In genomic region chr11:102637731-102638130, GRCh38 we compare ENCODE assay signal across 30 cellular contexts. TPM values are rescaled to one million over a fixed set of nuclear protein-coding genes. Genes with fewer than 3 reads are reported as not detected.
DNase-seq lines count a peak whose midpoint lies in the region; ATAC-seq and TF ChIP-seq lines count a peak whose summit lies in the region.
"Had no signal": no experiment of that assay in that cellular context is flagged by ENCODE, and none has a peak within 500 bp of the region (broad histone marks: within the 10 kb centered on the region; RNA-seq: fewer than 3 reads in every experiment).

No MANE protein-coding gene starts in this region.

- DNase-seq in HL-60 (ENCODE audit: low read depth in 1 of 2, low spot score in 1 of 2) = peak; percentile 5 to 27
- DNase-seq in MV-4-11 (lab: John Stamatoyannopoulos, UW) = peak; percentile 69
- DNase-seq in choroid plexus epithelial cell (ENCODE audit: low read depth) = peak; percentile 6
- peak; percentile 46 for DNase-seq in lung (ENCODE audit: low spot score)
- DNase-seq in NCI-H524 (lab: John Stamatoyannopoulos, UW) = no peak
- no peak for DNase-seq in T-helper 1 cell
- DNase-seq: activated CD4-positive, alpha-beta T cell treated with anti-CD3 and anti-CD28 coated beads, Interleukin-2, amount 50 U/mL, for 4 hours; activated CD8-positive, alpha-beta memory T cell treated with anti-CD3 and anti-CD28 coated beads, Interleukin-2, amount 50 U/mL, for 48 hours; activated effector memory CD4-positive, alpha-beta T cell treated with Interleukin-2 at 50 U/mL for 16 hours; AML-193; CD8-positive, alpha-beta memory T cell; effector CD8-positive, alpha-beta T cell; gastrocnemius medialis; HFFc6; kidney; mesenchymal stem cell; naive thymus-derived CD8-positive, alpha-beta T cell; NCI-H1694; NCI-H226; PC-3; SHP77 treated with DMSO at 0.1 percent for 48 hours; stimulated activated CD4-positive, alpha-beta T cell treated with anti-CD3 and anti-CD28 coated beads, Interleukin-12 subunit alpha, Interleukin-12 subunit beta, amount 100 ng/mL, for 4 hours; stomach; T-helper 2 cell had no signal

- H3K27ac ChIP-seq in HL-60 (replicated peaks) (no peak overlapping the region), lung (ENCODE audit: low read depth in 1 of 2, low read length in 1 of 2) (no peak overlapping the region)
- H3K27ac ChIP-seq: gastrocnemius medialis, right atrium auricular region, stomach, tibial nerve had no signal

- H3K27me3 ChIP-seq in HL-60 (ENCODE audit: insufficient read depth, poor library complexity, severe bottlenecking) = no peaks in the 10 kb centered on the region
- H3K27me3 ChIP-seq in lung (ENCODE audit: control insufficient read depth, insufficient read depth) = no peaks in the 10 kb centered on the region
- H3K27me3 ChIP-seq: gastrocnemius medialis, right atrium auricular region, stomach, tibial nerve had no signal

- H3K4me1 ChIP-seq in lung (ENCODE audit: control insufficient read depth in 2 of 2, insufficient read depth in 2 of 2, low read length in 2 of 2) = no peaks in the 10 kb centered on the region
- H3K4me1 ChIP-seq: gastrocnemius medialis, right atrium auricular region, tibial nerve had no signal

- TF ChIP-seq CTCF in HL-60 (IDR thresholded peaks at IDR 0.05; ENCODE audit: insufficient read depth, low read length) (no peak), choroid plexus epithelial cell (conservative IDR thresholded peaks at IDR 0.05; ENCODE audit: low read depth, low read length) (no peak), lung (IDR thresholded peaks at IDR 0.05; ENCODE audit: control extremely low read depth, extremely low read depth) (no peak)

- WGBS in lung, 2 donors = 56 to 66% methylated on average over 5 of the region's 5 CpGs

- no peaks in the 10 kb centered on the region for H3K9me3 ChIP-seq in lung (ENCODE audit: control insufficient read depth in 2 of 2, insufficient read depth in 1 of 2, low read length in 1 of 2)
- H3K9me3 ChIP-seq: gastrocnemius medialis, right atrium auricular region, stomach, tibial nerve had no signal

- ATAC-seq in lung (ENCODE audit: insufficient read depth, low FRiP score) = peak; percentile 27
- ATAC-seq in HG03095 (IDR thresholded peaks at IDR 0.05; ENCODE audit: unreplicated experiment) = no peak
- ATAC-seq: gastrocnemius medialis; naive thymus-derived CD8-positive, alpha-beta T cell; PC-3 had no signal

- H3K36me3 ChIP-seq in lung (ENCODE audit: control insufficient read depth in 2 of 2, insufficient read depth in 2 of 2, low read length in 2 of 2) = no peaks in the 10 kb centered on the region
- H3K36me3 ChIP-seq: gastrocnemius medialis, right atrium auricular region, stomach, tibial nerve had no signal

- H3K4me3 ChIP-seq in HL-60 (replicated peaks; ENCODE audit: insufficient read depth, low read length) (no peak overlapping the region), choroid plexus epithelial cell (ENCODE audit: low read depth, low read length) (no peak overlapping the region), lung (no peak overlapping the region)
- H3K4me3 ChIP-seq: gastrocnemius medialis, right atrium auricular region, stomach, tibial nerve had no signal

RNA-seq across cellular contexts. Expression of gene MMP20, which starts 12.6 kb away (rescaled TPM):
- not detected for total RNA-seq in lung
- polyA plus RNA-seq in lung = not detected
- total RNA-seq: CD8-positive, alpha-beta memory T cell; chondrocyte; gastrocnemius medialis; HFFc6; kidney; naive thymus-derived CD8-positive, alpha-beta T cell; osteocyte; PC-3; right atrium auricular region; stomach; tibial nerve had no signal
- polyA plus RNA-seq: CD8-positive, alpha-beta memory T cell; esophagus; naive thymus-derived CD8-positive, alpha-beta T cell; stomach had no signal

Comparison
In these comparisons a context has a peak if more than half of its experiments do, and no peak if none do; other contexts are left out.
1. DNase-seq: peak in HL-60 (2 of 2), MV-4-11 (single experiment), choroid plexus epithelial cell (single experiment) and lung (single experiment); none in NCI-H524 (0 of 2) and T-helper 1 cell (0 of 5).